In the genomic region with DNA sequence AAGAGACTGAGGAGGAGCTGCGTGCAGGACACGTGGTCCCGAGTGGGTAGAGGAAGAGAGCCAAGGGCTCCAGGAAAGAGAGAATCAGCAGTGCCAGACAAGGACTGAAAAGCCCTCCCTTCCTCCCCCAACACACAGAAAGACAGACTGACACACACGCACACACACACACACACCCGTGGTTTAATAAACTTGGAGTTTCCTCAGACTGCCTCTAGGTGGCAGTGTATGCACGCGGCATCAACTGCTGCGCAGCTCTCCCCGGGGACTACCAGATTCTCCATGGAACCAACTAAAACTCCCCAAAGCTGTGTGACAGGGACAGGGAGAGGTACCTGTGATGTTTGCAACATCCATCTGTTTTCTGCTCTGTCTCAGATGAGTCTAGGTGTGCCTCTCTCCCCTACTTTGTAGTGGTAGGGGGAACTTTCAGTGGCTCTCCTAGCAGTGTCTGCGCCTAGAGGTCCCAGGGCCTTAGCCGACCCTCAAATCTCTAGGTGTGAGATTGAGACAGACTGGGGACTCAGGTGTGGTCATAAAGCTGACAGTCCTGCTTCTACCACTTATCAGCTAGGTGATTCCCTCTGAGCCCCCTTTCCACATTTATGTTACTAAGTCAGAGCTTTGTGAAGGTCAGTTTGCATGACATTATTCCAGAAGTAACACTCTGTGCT, we compare ENCODE assay signal across 8 cellular contexts. TPM values are rescaled to one million over a fixed set of nuclear protein-coding genes. Genes with fewer than 3 reads are reported as not detected.
A peak's percentile ranks its signal among the peaks of the same experiment; 100 is the strongest.
DNase-seq lines count a peak whose midpoint lies in the region; ATAC-seq and TF ChIP-seq lines count a peak whose summit lies in the region.

No MANE protein-coding gene starts in this region.

- H3K9me3 ChIP-seq in OCI-LY1 (ENCODE audit: low read length): no peaks in the 10 kb centered on the region

- H3K27me3 ChIP-seq in OCI-LY1 (ENCODE audit: insufficient read depth, low read length): no peaks in the 10 kb centered on the region

- H3K4me1 Mint-ChIP-seq in activated T-helper 2 cell treated with anti-CD3 and anti-CD28 coated beads, Interferon-gamma antibody, Interleukin-2, Interleukin-4, amounts not matched to agents 10 μg/mL and 5 μg/mL and 100 μg/mL, durations not matched to agents 14 hours and 24 hours and 36 hours (ENCODE audit: low read depth): peaks cover 26% of the 10 kb centered on the region

- H3K4me3 ChIP-seq in OCI-LY1 (ENCODE audit: low read depth, low read length, poor library complexity, severe bottlenecking): no peak overlapping the region
- no peak overlapping the region for H3K4me3 ChIP-seq in fibroblast of the aortic adventitia (ENCODE audit: low read depth, low read length)

- no peaks in the 10 kb centered on the region for H3K79me2 ChIP-seq in OCI-LY1 (ENCODE audit: insufficient read depth, low read length)

- H3K36me3 ChIP-seq in OCI-LY1 (ENCODE audit: insufficient read depth, low read length): no peaks in the 10 kb centered on the region

- H3K27ac ChIP-seq in OCI-LY1 (ENCODE audit: low read depth, low read length, poor library complexity, severe bottlenecking): no peak overlapping the region

- no peaks in the 10 kb centered on the region for H3K9me3 Mint-ChIP-seq in activated T-helper 2 cell treated with anti-CD3 and anti-CD28 coated beads, Interferon-gamma antibody, Interleukin-2, Interleukin-4, amounts not matched to agents 10 μg/mL and 5 μg/mL and 100 μg/mL, durations not matched to agents 14 hours and 24 hours and 36 hours

- intact Hi-C loops in activated T-helper 2 cell treated with anti-CD3 and anti-CD28 coated beads, Interferon-gamma antibody, Interleukin-2, Interleukin-4, amounts not matched to agents 10 μg/mL and 5 μg/mL and 100 μg/mL, durations not matched to agents 14 hours and 24 hours and 36 hours (cut with micrococcal nuclease): loop anchor here (1.0 to 10.0 kb wide), 2 partner anchors 61 to 150 kb away; no protein-coding TSS in a partner anchor

- H3K27ac Mint-ChIP-seq in activated T-helper 2 cell treated with anti-CD3 and anti-CD28 coated beads, Interferon-gamma antibody, Interleukin-2, Interleukin-4, amounts not matched to agents 10 μg/mL and 5 μg/mL and 100 μg/mL, durations not matched to agents 14 hours and 24 hours and 36 hours: peak overlapping the region; percentile 51

- H4K20me1 ChIP-seq in OCI-LY1 (ENCODE audit: insufficient read depth, low read length): no peaks in the 10 kb centered on the region

- H2AFZ ChIP-seq in OCI-LY1 (ENCODE audit: low read length): no peak overlapping the region

- H3K36me3 Mint-ChIP-seq in activated T-helper 2 cell treated with anti-CD3 and anti-CD28 coated beads, Interferon-gamma antibody, Interleukin-2, Interleukin-4, amounts not matched to agents 10 μg/mL and 5 μg/mL and 100 μg/mL, durations not matched to agents 14 hours and 24 hours and 36 hours (ENCODE audit: low read depth): no peaks in the 10 kb centered on the region

- no peaks in the 10 kb centered on the region for H3F3A ChIP-seq in OCI-LY1 (ENCODE audit: insufficient read depth, low read length)

- no peak overlapping the region for H3K4me2 ChIP-seq in OCI-LY1 (ENCODE audit: low read length)

- in situ Hi-C loops in Caki2 (cut with HindIII; ENCODE audit: low pct_unique_long_range_greater_than_20kb, low sequenced_read_pairs): no loop called here

- no peak overlapping the region for H3K4me3 Mint-ChIP-seq in activated T-helper 2 cell treated with anti-CD3 and anti-CD28 coated beads, Interferon-gamma antibody, Interleukin-2, Interleukin-4, amounts not matched to agents 10 μg/mL and 5 μg/mL and 100 μg/mL, durations not matched to agents 14 hours and 24 hours and 36 hours (ENCODE audit: low read depth)

- H3K9ac ChIP-seq in OCI-LY1 (ENCODE audit: low read length): no peak overlapping the region

- peaks cover 22% of the 10 kb centered on the region for H3K27me3 Mint-ChIP-seq in activated T-helper 2 cell treated with anti-CD3 and anti-CD28 coated beads, Interferon-gamma antibody, Interleukin-2, Interleukin-4, amounts not matched to agents 10 μg/mL and 5 μg/mL and 100 μg/mL, durations not matched to agents 14 hours and 24 hours and 36 hours (ENCODE audit: low read depth)

- TF ChIP-seq CTCF in OCI-LY1 (IDR thresholded peaks at IDR 0.05; ENCODE audit: low read length) (peak; percentile 85), fibroblast of the aortic adventitia (IDR thresholded peaks at IDR 0.05; ENCODE audit: insufficient read depth, low read length) (peak; percentile 93), omental fat pad (IDR thresholded peaks at IDR 0.05) (no peak)

- ATAC-seq in GM19372 (IDR thresholded peaks at IDR 0.05; ENCODE audit: low read depth, unreplicated experiment) (peak; percentile 66), HG03342 (IDR thresholded peaks at IDR 0.05; ENCODE audit: unreplicated experiment) (peak; percentile 78), omental fat pad (ENCODE audit: low FRiP score) (peak; percentile 81)

- peak; percentile 76 for DNase-seq in Caki2 (ENCODE audit: low read depth)
- DNase-seq in activated T-helper 2 cell treated with anti-CD3 and anti-CD28 coated beads, Interferon-gamma antibody, Interleukin-2, Interleukin-4, amounts not matched to agents 10 μg/mL and 5 μg/mL and 100 μg/mL, durations not matched to agents 14 hours and 24 hours and 36 hours (ENCODE audit: low spot score): peak; percentile 62
- peak; percentile 83 for DNase-seq in fibroblast of the aortic adventitia (ENCODE audit: low read depth)
- no peak for DNase-seq in omental fat pad (ENCODE audit: low spot score)
- DNase-seq in NCI-H774 (lab: John Stamatoyannopoulos, UW): no peak

- H3K9me2 ChIP-seq in OCI-LY1 (ENCODE audit: low read depth, low read length): no peaks in the 10 kb centered on the region

- H3K4me1 ChIP-seq in OCI-LY1 (ENCODE audit: insufficient read depth, low read length, severe bottlenecking): no peaks in the 10 kb centered on the region

RNA-seq across cellular contexts. Expression of a gene that starts 9.3 kb away (rescaled TPM):
- total RNA-seq in Caki2 (2014; rRNA removed; shearing (Covaris generic); ENCODE audit: low replicate concordance): 57.1 and 92.5 TPM in 2 replicates
- 45.4 and 51.1 TPM in 2 replicates for total RNA-seq in activated T-helper 2 cell treated with anti-CD3 and anti-CD28 coated beads, Interferon-gamma antibody, Interleukin-2, Interleukin-4, amounts not matched to agents 10 μg/mL and 5 μg/mL and 100 μg/mL, durations not matched to agents 14 hours and 24 hours and 36 hours
- total RNA-seq in fibroblast of the aortic adventitia (ENCODE audit: low replicate concordance) (21.3 and 107 TPM in 2 replicates), omental fat pad (100 to 1,000 TPM in 2 of 4 donors, 10 to 100 TPM in 2; 42.4 to 114 (median 91.6) TPM)

RNA-seq across cellular contexts. Expression of a gene that starts 36.4 kb away (rescaled TPM):
- total RNA-seq in Caki2 (2014; rRNA removed; shearing (Covaris generic); ENCODE audit: low replicate concordance): 71.9 and 92.2 TPM in 2 replicates
- 18.4 and 19.6 TPM in 2 replicates for total RNA-seq in activated T-helper 2 cell treated with anti-CD3 and anti-CD28 coated beads, Interferon-gamma antibody, Interleukin-2, Interleukin-4, amounts not matched to agents 10 μg/mL and 5 μg/mL and 100 μg/mL, durations not matched to agents 14 hours and 24 hours and 36 hours
- 0.90 and 17.7 TPM in 2 replicates for total RNA-seq in fibroblast of the aortic adventitia (ENCODE audit: low replicate concordance)
- 100 to 1,000 TPM; 218 to 456 (median 415) TPM for total RNA-seq in omental fat pad

Comparison
In these comparisons a context has a peak if more than half of its experiments do, and no peak if none do; other contexts are left out.
1. DNase-seq: peak in Caki2 (single experiment), activated T-helper 2 cell treated with anti-CD3 and anti-CD28 coated beads, Interferon-gamma antibody, Interleukin-2, Interleukin-4, amounts not matched to agents 10 μg/mL and 5 μg/mL and 100 μg/mL, durations not matched to agents 14 hours and 24 hours and 36 hours (single experiment) and fibroblast of the aortic adventitia (single experiment); none in omental fat pad (single experiment) and NCI-H774 (single experiment).
2. CTCF ChIP-seq: peak in OCI-LY1 (single experiment) and fibroblast of the aortic adventitia (single experiment); none in omental fat pad (0 of 3).
3. Peak in every context shown above with its lines, with median percentiles within 50 percentile points of each other: ATAC-seq.